1 cellular context compared by ENCODE assay signal in genomic region chr20:45340951-45341350, GRCh38.
TF ChIP-seq lines count a peak whose summit lies in the region.

No MANE protein-coding gene starts in this region.

TF ChIP-seq in H1, 55 proteins besides CTCF, POLR2A, EP300 and RAD21:
- TF ChIP-seq USF2 (IDR thresholded peaks at IDR 0.05; ENCODE audit: low read length) (peak; percentile 90), RFX5 (IDR thresholded peaks at IDR 0.05; ENCODE audit: borderline replicate concordance, low read depth, low read length) (no peak), YY1 (IDR thresholded peaks at IDR 0.05; ENCODE audit: low read depth, low read length) (no peak), SAP30 (IDR thresholded peaks at IDR 0.05; ENCODE audit: insufficient read depth, insufficient replicate concordance, low read length) (no peak), TEAD4 (IDR thresholded peaks at IDR 0.05; ENCODE audit: low read depth, low read length) (peak; percentile 48; the same call in 1 of the 2 replicates), SP1 (IDR thresholded peaks at IDR 0.05; ENCODE audit: low read depth, low read length) (0 out of 2 replicates have a peak, but pooled peaks have one; percentile 35), ATF2 (IDR thresholded peaks at IDR 0.05; ENCODE audit: low read length) (0 out of 2 replicates have a peak, but pooled peaks have one; percentile 45), BCL11A (IDR thresholded peaks at IDR 0.05; ENCODE audit: low read depth in 2 of 2, low read length in 2 of 2) (no peak), MAFK (IDR thresholded peaks at IDR 0.05; ENCODE audit: low read depth, low read length) (no peak), MAX (IDR thresholded peaks at IDR 0.05) (peak; percentile 71), ATF3 (IDR thresholded peaks at IDR 0.05; ENCODE audit: insufficient read depth, low read depth, low read length) (0 out of 2 replicates have a peak, but pooled peaks have one; percentile 18), TAF1 (IDR thresholded peaks at IDR 0.05; ENCODE audit: low read depth, low read length) (0 out of 2 replicates have a peak, but pooled peaks have one; percentile 7)
